Comparison of ENCODE assay signal across 1 cellular context in the genomic region with DNA sequence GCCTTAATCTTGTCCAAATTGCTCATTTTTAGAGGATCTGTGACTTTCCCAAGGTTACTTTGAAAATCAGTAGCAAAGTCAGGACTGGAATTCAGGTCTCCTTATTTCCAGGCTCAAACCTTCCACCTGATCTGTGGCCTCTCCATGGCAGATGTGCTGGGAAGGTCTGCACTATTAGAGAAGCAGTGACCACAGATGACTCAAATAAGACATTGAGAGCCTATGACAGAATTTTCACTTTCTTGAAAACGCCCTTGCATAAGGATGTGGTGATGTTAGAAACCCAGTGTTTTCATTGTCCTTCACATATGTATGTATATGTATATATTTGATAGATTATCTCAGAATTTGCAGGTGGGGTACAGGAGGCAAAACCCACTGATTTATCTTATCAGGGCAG.
TF ChIP-seq lines count a peak whose summit lies in the region.

No MANE protein-coding gene starts in this region.

TF ChIP-seq in GM23338, 12 proteins besides CTCF, POLR2A, EP300 and RAD21 (continued from another document):
- TF ChIP-seq ZNF462 (CRISPR knock-in tag; IDR thresholded peaks at IDR 0.05) (no peak), ZNF114 (CRISPR knock-in tag; IDR thresholded peaks at IDR 0.05) (no peak), ETS1 (IDR thresholded peaks at IDR 0.05) (no peak), EZH2phosphoT487 (IDR thresholded peaks at IDR 0.05; ENCODE audit: unreplicated experiment) (no peak), CREB1 (CRISPR knock-in tag; IDR thresholded peaks at IDR 0.05; ENCODE audit: low read depth) (no peak), JUNB (IDR thresholded peaks at IDR 0.05; ENCODE audit: unreplicated experiment) (no peak), STAT1 (IDR thresholded peaks at IDR 0.05; ENCODE audit: unreplicated experiment) (no peak), POLR2AphosphoS5 (IDR thresholded peaks at IDR 0.05; ENCODE audit: low read depth) (no peak)
- TF ChIP-seq, protein P1, sequence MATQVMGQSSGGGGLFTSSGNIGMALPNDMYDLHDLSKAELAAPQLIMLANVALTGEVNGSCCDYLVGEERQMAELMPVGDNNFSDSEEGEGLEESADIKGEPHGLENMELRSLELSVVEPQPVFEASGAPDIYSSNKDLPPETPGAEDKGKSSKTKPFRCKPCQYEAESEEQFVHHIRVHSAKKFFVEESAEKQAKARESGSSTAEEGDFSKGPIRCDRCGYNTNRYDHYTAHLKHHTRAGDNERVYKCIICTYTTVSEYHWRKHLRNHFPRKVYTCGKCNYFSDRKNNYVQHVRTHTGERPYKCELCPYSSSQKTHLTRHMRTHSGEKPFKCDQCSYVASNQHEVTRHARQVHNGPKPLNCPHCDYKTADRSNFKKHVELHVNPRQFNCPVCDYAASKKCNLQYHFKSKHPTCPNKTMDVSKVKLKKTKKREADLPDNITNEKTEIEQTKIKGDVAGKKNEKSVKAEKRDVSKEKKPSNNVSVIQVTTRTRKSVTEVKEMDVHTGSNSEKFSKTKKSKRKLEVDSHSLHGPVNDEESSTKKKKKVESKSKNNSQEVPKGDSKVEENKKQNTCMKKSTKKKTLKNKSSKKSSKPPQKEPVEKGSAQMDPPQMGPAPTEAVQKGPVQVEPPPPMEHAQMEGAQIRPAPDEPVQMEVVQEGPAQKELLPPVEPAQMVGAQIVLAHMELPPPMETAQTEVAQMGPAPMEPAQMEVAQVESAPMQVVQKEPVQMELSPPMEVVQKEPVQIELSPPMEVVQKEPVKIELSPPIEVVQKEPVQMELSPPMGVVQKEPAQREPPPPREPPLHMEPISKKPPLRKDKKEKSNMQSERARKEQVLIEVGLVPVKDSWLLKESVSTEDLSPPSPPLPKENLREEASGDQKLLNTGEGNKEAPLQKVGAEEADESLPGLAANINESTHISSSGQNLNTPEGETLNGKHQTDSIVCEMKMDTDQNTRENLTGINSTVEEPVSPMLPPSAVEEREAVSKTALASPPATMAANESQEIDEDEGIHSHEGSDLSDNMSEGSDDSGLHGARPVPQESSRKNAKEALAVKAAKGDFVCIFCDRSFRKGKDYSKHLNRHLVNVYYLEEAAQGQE (IDR thresholded peaks at IDR 0.05; ENCODE audit: unreplicated experiment) = no peak
TF ChIP-seq in GM23338: peak in this region for 0.
